In genomic region chr17:4969551-4970231, GRCh38 we compare ENCODE assay signal across 1 cellular context.
A peak's percentile ranks its signal among the peaks of the same experiment; 100 is the strongest.
TF ChIP-seq lines count a peak whose summit lies in the region.

No MANE protein-coding gene starts in this region.

TF ChIP-seq in HepG2, 621 proteins besides CTCF, POLR2A, EP300 and RAD21 (continued from another document and continues in another):
- TF ChIP-seq AHDC1 (CRISPR knock-in tag; IDR thresholded peaks at IDR 0.05; ENCODE audit: borderline replicate concordance) (no peak), ZNF232 (CRISPR knock-in tag; IDR thresholded peaks at IDR 0.05; ENCODE audit: borderline replicate concordance) (peak; percentile 59; the same call in 1 of the 2 replicates), ZBTB26 (CRISPR knock-in tag; IDR thresholded peaks at IDR 0.05; ENCODE audit: borderline replicate concordance) (no peak; the same call in 1 of the 2 replicates), ZNF362 (CRISPR knock-in tag; IDR thresholded peaks at IDR 0.05; ENCODE audit: borderline replicate concordance) (no peak), REPIN1 (CRISPR knock-in tag; IDR thresholded peaks at IDR 0.05; ENCODE audit: borderline replicate concordance, low read depth) (0 out of 2 replicates have a peak, but pooled peaks have one; percentile 32), HOXA7 (CRISPR knock-in tag; IDR thresholded peaks at IDR 0.05) (no peak), RFXAP (CRISPR knock-in tag; IDR thresholded peaks at IDR 0.05; ENCODE audit: borderline replicate concordance) (0 out of 2 replicates have a peak, but pooled peaks have one; percentile 32), MEIS2 (CRISPR knock-in tag; IDR thresholded peaks at IDR 0.05) (0 out of 2 replicates have a peak, but pooled peaks have one; percentile 14), ZNF709 (CRISPR knock-in tag; IDR thresholded peaks at IDR 0.05) (peak; percentile 39; the same call in 1 of the 2 replicates), ZNF235 (CRISPR knock-in tag; IDR thresholded peaks at IDR 0.05; ENCODE audit: borderline replicate concordance) (no peak), BRCA1 (CRISPR knock-in tag; IDR thresholded peaks at IDR 0.05) (no peak), RFXANK (CRISPR knock-in tag; IDR thresholded peaks at IDR 0.05) (no peak), ATF4 (CRISPR knock-in tag; IDR thresholded peaks at IDR 0.05) (no peak), NCOA2 (CRISPR knock-in tag; IDR thresholded peaks at IDR 0.05) (0 out of 2 replicates have a peak, but pooled peaks have one; percentile 10), ZNF354B (CRISPR knock-in tag; IDR thresholded peaks at IDR 0.05) (no peak), ZBTB39 (CRISPR knock-in tag; IDR thresholded peaks at IDR 0.05) (no peak), SNAPC4 (CRISPR knock-in tag; IDR thresholded peaks at IDR 0.05) (no peak), ZNF275 (CRISPR knock-in tag; IDR thresholded peaks at IDR 0.05; ENCODE audit: borderline replicate concordance) (no peak), REL (CRISPR knock-in tag; conservative IDR thresholded peaks at IDR 0.05) (no peak), KLF9 (CRISPR knock-in tag; IDR thresholded peaks at IDR 0.05; ENCODE audit: low read depth) (no peak), ZNF556 (CRISPR knock-in tag; IDR thresholded peaks at IDR 0.05; ENCODE audit: borderline replicate concordance) (no peak), ZNF44 (CRISPR knock-in tag; IDR thresholded peaks at IDR 0.05) (no peak), ZNF710 (CRISPR knock-in tag; IDR thresholded peaks at IDR 0.05; ENCODE audit: borderline replicate concordance) (no peak), IRF9 (CRISPR knock-in tag; IDR thresholded peaks at IDR 0.05; ENCODE audit: borderline replicate concordance) (no peak), ZNF597 (CRISPR knock-in tag; IDR thresholded peaks at IDR 0.05) (no peak), MAZ (IDR thresholded peaks at IDR 0.05; ENCODE audit: borderline replicate concordance, low read depth, low read length) (no peak; the same call in 1 of the 2 replicates), MAZ (CRISPR knock-in tag; IDR thresholded peaks at IDR 0.05; ENCODE audit: low read depth) (peak; percentile 82; the same call in 1 of the 2 replicates), ISX (CRISPR knock-in tag; conservative IDR thresholded peaks at IDR 0.05) (no peak), MIER2 (CRISPR knock-in tag; IDR thresholded peaks at IDR 0.05) (peak; percentile 84), POLR2G (IDR thresholded peaks at IDR 0.05; ENCODE audit: low read depth, low read length) (peak; percentile 38; the same call in 1 of the 2 replicates), SRY (CRISPR knock-in tag; IDR thresholded peaks at IDR 0.05) (0 out of 2 replicates have a peak, but pooled peaks have one; percentile 18), CBX1 (IDR thresholded peaks at IDR 0.05; ENCODE audit: low read depth) (no peak), FOXO1 (CRISPR knock-in tag; IDR thresholded peaks at IDR 0.05) (no peak)
